Comparison of ENCODE assay signal across 8 cellular contexts in the genomic region with DNA sequence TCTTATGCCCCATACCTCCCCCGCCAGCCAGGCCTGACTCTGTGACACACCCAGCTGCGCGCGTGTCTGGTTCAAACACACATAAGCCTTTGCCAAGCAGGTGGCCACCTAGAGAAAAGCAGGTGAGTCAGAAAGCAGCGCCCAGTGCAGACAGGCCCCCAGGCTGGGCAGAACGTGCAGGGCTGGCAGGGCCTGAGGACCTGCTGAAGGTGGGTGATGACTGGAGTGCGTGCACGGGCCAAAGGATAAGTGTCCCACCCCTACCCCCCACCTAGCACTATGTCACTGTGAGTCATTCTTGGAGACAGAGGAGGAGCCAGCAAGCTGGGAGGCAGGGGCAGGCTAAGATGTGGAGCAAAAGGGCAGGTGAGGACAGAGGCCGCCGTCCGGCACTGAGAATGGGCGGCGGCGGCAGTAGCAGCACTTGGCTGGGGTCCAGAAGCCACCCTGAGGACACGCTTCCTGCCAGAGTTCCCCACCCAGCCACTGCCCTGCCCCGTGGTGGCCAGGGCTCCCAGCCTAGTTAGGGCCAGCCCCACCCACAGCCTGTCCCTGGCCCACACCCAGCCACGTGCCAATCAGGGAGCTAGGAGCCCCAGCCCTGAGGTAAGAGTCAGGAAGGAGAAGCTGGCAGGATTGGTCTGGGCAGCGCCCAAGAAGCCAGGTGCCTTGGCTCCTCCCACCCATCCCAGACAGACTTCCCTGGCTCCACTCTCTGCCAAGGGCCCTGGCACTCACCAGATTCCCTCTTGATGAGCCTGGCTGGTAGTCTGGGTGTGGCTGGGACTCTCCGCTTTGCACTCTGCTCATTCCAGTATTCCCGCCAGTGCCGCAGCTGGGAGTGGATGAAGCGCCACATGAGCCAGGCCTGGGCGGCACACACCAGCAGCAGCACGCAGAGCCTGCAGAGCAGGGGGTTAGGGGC.
DNase-seq lines count a peak whose midpoint lies in the region; ATAC-seq lines count a peak whose summit lies in the region.

No MANE protein-coding gene starts in this region.

- no peak overlapping the region for H3K4me3 ChIP-seq in mesendoderm (ENCODE audit: low read length)

- no peak overlapping the region for H4K5ac ChIP-seq in mesendoderm (ENCODE audit: low read length)

- H3K27ac Mint-ChIP-seq in activated CD4-positive, alpha-beta T cell treated with anti-CD3 and anti-CD28 coated beads for 36 hours: no peak overlapping the region
- no peak overlapping the region for H3K27ac Mint-ChIP-seq in activated CD4-positive, alpha-beta T cell treated with anti-CD3 and anti-CD28 coated beads, Interleukin-2, amount 10 ng/mL, durations not matched to agents 7 days and 5 days

- no peak overlapping the region for H4K8ac ChIP-seq in mesendoderm (ENCODE audit: low read depth, low read length)

- H3K36me3 Mint-ChIP-seq in activated CD4-positive, alpha-beta T cell treated with anti-CD3 and anti-CD28 coated beads for 36 hours (ENCODE audit: low read depth): peaks cover 13% of the 10 kb centered on the region
- peaks cover 8% of the 10 kb centered on the region for H3K36me3 Mint-ChIP-seq in activated CD4-positive, alpha-beta T cell treated with anti-CD3 and anti-CD28 coated beads, Interleukin-2, amount 10 ng/mL, durations not matched to agents 7 days and 5 days (ENCODE audit: low read depth)

- in situ Hi-C loops in G401 (cut with HindIII; ENCODE audit: low sequenced_read_pairs): no loop called here

- H3K36me3 ChIP-seq in mesendoderm (ENCODE audit: control insufficient read depth, insufficient read depth, low read length): peaks cover 2% of the 10 kb centered on the region

- no peaks in the 10 kb centered on the region for H3K4me1 Mint-ChIP-seq in activated CD4-positive, alpha-beta T cell treated with anti-CD3 and anti-CD28 coated beads for 36 hours
- H3K4me1 Mint-ChIP-seq in activated CD4-positive, alpha-beta T cell treated with anti-CD3 and anti-CD28 coated beads, Interleukin-2, amount 10 ng/mL, durations not matched to agents 7 days and 5 days: no peaks in the 10 kb centered on the region

- H3K27ac ChIP-seq in mesendoderm (ENCODE audit: low read depth, low read length): no peak overlapping the region

- no peaks in the 10 kb centered on the region for H3K4me1 ChIP-seq in mesendoderm (ENCODE audit: control insufficient read depth, low read depth, low read length)

- H3K27me3 Mint-ChIP-seq in activated CD4-positive, alpha-beta T cell treated with anti-CD3 and anti-CD28 coated beads for 36 hours: no peaks in the 10 kb centered on the region
- no peaks in the 10 kb centered on the region for H3K27me3 Mint-ChIP-seq in activated CD4-positive, alpha-beta T cell treated with anti-CD3 and anti-CD28 coated beads, Interleukin-2, amount 10 ng/mL, durations not matched to agents 7 days and 5 days

- DNase-seq in G401 (ENCODE audit: low spot score) (peak; percentile 93), NCI-H460 (ENCODE audit: extremely low read depth, low read depth) (peak; percentile 85), cerebellar nuclear complex (lab: John Stamatoyannopoulos, UW) (peak; percentile 25 to 79), mesendoderm (peak; percentile 57)
- DNase-seq in stimulated activated CD4-positive, alpha-beta T cell treated with anti-CD3 and anti-CD28 coated beads, Interleukin-4, amount 100 ng/mL, for 4 hours: no peak
- no peak for DNase-seq in activated CD4-positive, alpha-beta T cell treated with anti-CD3 and anti-CD28 coated beads for 36 hours
- DNase-seq in activated CD4-positive, alpha-beta T cell treated with anti-CD3 and anti-CD28 coated beads, Interleukin-2, amount 10 ng/mL, durations not matched to agents 7 days and 5 days: no peak

- H3K9ac ChIP-seq in mesendoderm (ENCODE audit: low read length): no peak overlapping the region

- POLR2A ChIA-PET in activated CD4-positive, alpha-beta T cell treated with anti-CD3 and anti-CD28 coated beads for 36 hours (lab: Charles Lee): no interaction called here
- POLR2A ChIA-PET in activated CD4-positive, alpha-beta T cell treated with anti-CD3 and anti-CD28 coated beads, Interleukin-2, amount 10 ng/mL, durations not matched to agents 7 days and 5 days (lab: Charles Lee): no interaction called here

- no peak overlapping the region for H2BK120ac ChIP-seq in mesendoderm (ENCODE audit: low read depth, low read length)

- no peak overlapping the region for H3K4ac ChIP-seq in mesendoderm (ENCODE audit: low read depth, low read length)

- no peak overlapping the region for H3K18ac ChIP-seq in mesendoderm (ENCODE audit: low read length)

- WGBS in mesendoderm (ENCODE audit: extremely low coverage, insufficient coverage, low lambda C conversion rate): no CpG with 5 or more reads among the region's 24 CpGs

- H3K9me3 Mint-ChIP-seq in activated CD4-positive, alpha-beta T cell treated with anti-CD3 and anti-CD28 coated beads for 36 hours (ENCODE audit: low read depth): no peaks in the 10 kb centered on the region
- H3K9me3 Mint-ChIP-seq in activated CD4-positive, alpha-beta T cell treated with anti-CD3 and anti-CD28 coated beads, Interleukin-2, amount 10 ng/mL, durations not matched to agents 7 days and 5 days: no peaks in the 10 kb centered on the region

- intact Hi-C loops in activated CD4-positive, alpha-beta T cell treated with anti-CD3 and anti-CD28 coated beads for 36 hours (cut with DNase I, micrococcal nuclease): no loop called here

- no peak overlapping the region for H3K4me3 Mint-ChIP-seq in activated CD4-positive, alpha-beta T cell treated with anti-CD3 and anti-CD28 coated beads for 36 hours
- H3K4me3 Mint-ChIP-seq in activated CD4-positive, alpha-beta T cell treated with anti-CD3 and anti-CD28 coated beads, Interleukin-2, amount 10 ng/mL, durations not matched to agents 7 days and 5 days: no peak overlapping the region

- H3K27me3 ChIP-seq in mesendoderm (ENCODE audit: insufficient read depth, low read length, poor library complexity): no peaks in the 10 kb centered on the region

- no peak for ATAC-seq in GM19395 (IDR thresholded peaks at IDR 0.05; ENCODE audit: unreplicated experiment)
- ATAC-seq in activated CD4-positive, alpha-beta T cell treated with anti-CD3 and anti-CD28 coated beads for 36 hours: no peak

- H3K56ac ChIP-seq in mesendoderm (ENCODE audit: low read length): no peak overlapping the region

- no peaks in the 10 kb centered on the region for H3K79me2 ChIP-seq in mesendoderm (ENCODE audit: control insufficient read depth, insufficient read depth, low read length)

- CTCF ChIA-PET in activated CD4-positive, alpha-beta T cell treated with anti-CD3 and anti-CD28 coated beads for 36 hours (lab: Charles Lee): no interaction called here
- CTCF ChIA-PET in activated CD4-positive, alpha-beta T cell treated with anti-CD3 and anti-CD28 coated beads, Interleukin-2, amount 10 ng/mL, durations not matched to agents 7 days and 5 days (lab: Charles Lee): interaction anchor here (1.6 kb wide), 1 partner anchor 11 kb away, joined by 5 read pairs; no protein-coding TSS in a partner anchor

- no peak overlapping the region for H3K4me2 ChIP-seq in mesendoderm (ENCODE audit: low read length)

- H3K79me1 ChIP-seq in mesendoderm (ENCODE audit: low read length): no peaks in the 10 kb centered on the region

- no peak overlapping the region for H2AK5ac ChIP-seq in mesendoderm (ENCODE audit: low read length)

- no peak overlapping the region for H3K23ac ChIP-seq in mesendoderm (ENCODE audit: low read length)

- no peak overlapping the region for H2BK15ac ChIP-seq in mesendoderm (replicated peaks; ENCODE audit: low read depth)

- no peak overlapping the region for H2BK5ac ChIP-seq in mesendoderm (ENCODE audit: low read length)

Comparison
In these comparisons a context has a peak if more than half of its experiments do, and no peak if none do; other contexts are left out.
1. DNase-seq: peak in G401 (single experiment), NCI-H460 (single experiment), cerebellar nuclear complex (2 of 2) and mesendoderm (single experiment); none in stimulated activated CD4-positive, alpha-beta T cell treated with anti-CD3 and anti-CD28 coated beads, Interleukin-4, amount 100 ng/mL, for 4 hours (0 of 2), activated CD4-positive, alpha-beta T cell treated with anti-CD3 and anti-CD28 coated beads for 36 hours (single experiment) and activated CD4-positive, alpha-beta T cell treated with anti-CD3 and anti-CD28 coated beads, Interleukin-2, amount 10 ng/mL, durations not matched to agents 7 days and 5 days (single experiment).